Comparison of ENCODE assay signal across 22 cellular contexts in genomic region chr11:69913591-69914285, GRCh38.
DNase-seq lines count a peak whose midpoint lies in the region; ATAC-seq and TF ChIP-seq lines count a peak whose summit lies in the region.
"Had no signal": no experiment of that assay in that cellular context is flagged by ENCODE, and none has a peak within 500 bp of the region (broad histone marks: within the 10 kb centered on the region; RNA-seq: fewer than 3 reads in every experiment).

No MANE protein-coding gene starts in this region.

- no peak overlapping the region for H3K23ac ChIP-seq in mesenchymal stem cell (ENCODE audit: low read length in 2 of 2)

- H2AFZ ChIP-seq in mesenchymal stem cell (ENCODE audit: low read depth, low read length), result no peak overlapping the region

- no peak overlapping the region for H2BK120ac ChIP-seq in mesenchymal stem cell (ENCODE audit: low read depth, low read length)

- no peak overlapping the region for H3K9ac ChIP-seq in mesenchymal stem cell (ENCODE audit: low read length)
- H3K9ac ChIP-seq: SK-N-SH had no signal

- H3K14ac ChIP-seq in mesenchymal stem cell (ENCODE audit: low read length in 2 of 2), result no peak overlapping the region

- no peak overlapping the region for H3K4ac ChIP-seq in mesenchymal stem cell (ENCODE audit: low read depth in 1 of 2, low read length in 2 of 2)

- H3K9me3 ChIP-seq in right atrium auricular region (peaks cover 0 to 3% of the 10 kb centered on the region in 2 donors), ascending aorta (no peaks in the 10 kb centered on the region), mesenchymal stem cell (ENCODE audit: control insufficient read depth, low read length) (no peaks in the 10 kb centered on the region)
- H3K9me3 ChIP-seq: SK-N-SH, uterus had no signal

- H4K8ac ChIP-seq in mesenchymal stem cell (ENCODE audit: low read length), result no peak overlapping the region

- ATAC-seq in Right ventricle myocardium superior (ENCODE audit: poor library complexity) (no peak), GM19467 (IDR thresholded peaks at IDR 0.05; ENCODE audit: unreplicated experiment) (no peak), HG03108 (IDR thresholded peaks at IDR 0.05; ENCODE audit: unreplicated experiment) (no peak)
- ATAC-seq: naive thymus-derived CD8-positive, alpha-beta T cell had no signal

- H3K4me3 ChIP-seq in right atrium auricular region (no peak overlapping the region), ascending aorta (no peak overlapping the region), mesenchymal stem cell (ENCODE audit: insufficient read depth in 1 of 2, low read depth in 1 of 2, low read length in 2 of 2) (no peak overlapping the region)
- H3K4me3 ChIP-seq: stomach, uterus had no signal

- H3K18ac ChIP-seq in mesenchymal stem cell (ENCODE audit: low read depth in 1 of 2, low read length in 2 of 2), result no peak overlapping the region

- 77% methylated on average over 12 of the region's 12 CpGs for WGBS in mesenchymal stem cell

- TF ChIP-seq CTCF in right atrium auricular region (IDR thresholded peaks at IDR 0.05) (no peak), ascending aorta (IDR thresholded peaks at IDR 0.05) (no peak)

- H3K79me1 ChIP-seq in mesenchymal stem cell (replicated peaks; ENCODE audit: low read length, poor library complexity, severe bottlenecking), result no peaks in the 10 kb centered on the region

- H2AK5ac ChIP-seq in mesenchymal stem cell (ENCODE audit: low read length, severe bottlenecking), result no peak overlapping the region

- peak overlapping the region; percentile 7 for H4K91ac ChIP-seq in mesenchymal stem cell (ENCODE audit: low read length)

- no peak overlapping the region for H3K4me2 ChIP-seq in mesenchymal stem cell (ENCODE audit: low read length, poor library complexity, severe bottlenecking)
- H3K4me2 ChIP-seq: SK-N-SH had no signal

- H3K27me3 ChIP-seq in right atrium auricular region, result no peaks in the 10 kb centered on the region
- H3K27me3 ChIP-seq in ascending aorta, result no peaks in the 10 kb centered on the region
- peaks cover 25 to 48% of the 10 kb centered on the region in 2 experiments for H3K27me3 ChIP-seq in mesenchymal stem cell (ENCODE audit: control insufficient read depth in 1 of 2, insufficient read depth in 1 of 2, low read length in 2 of 2)
- H3K27me3 ChIP-seq: uterus had no signal

- H2BK15ac ChIP-seq in mesenchymal stem cell (ENCODE audit: low read depth, poor library complexity, severe bottlenecking), result no peak overlapping the region

- H3K27ac ChIP-seq in right atrium auricular region, result no peak overlapping the region
- H3K27ac ChIP-seq in ascending aorta, result peak overlapping the region; percentile 90 to 98
- H3K27ac ChIP-seq in mesenchymal stem cell (ENCODE audit: low read length, poor library complexity, severe bottlenecking), result no peak overlapping the region
- H3K27ac ChIP-seq: stomach had no signal

- H3K4me1 ChIP-seq in right atrium auricular region (peaks cover 0 to 28% of the 10 kb centered on the region in 2 donors), ascending aorta (peaks cover 32 to 72% of the 10 kb centered on the region in 2 donors), mesenchymal stem cell (ENCODE audit: control insufficient read depth, insufficient read depth, low read depth, low read length) (peaks cover 19% of the 10 kb centered on the region)

- no peak overlapping the region for H2BK5ac ChIP-seq in mesenchymal stem cell (ENCODE audit: low read depth, low read length, poor library complexity, severe bottlenecking)

- H3K36me3 ChIP-seq in right atrium auricular region (no peaks in the 10 kb centered on the region), ascending aorta (no peaks in the 10 kb centered on the region), mesenchymal stem cell (ENCODE audit: control insufficient read depth in 1 of 2, insufficient read depth in 2 of 2, low read depth in 1 of 2, low read length in 2 of 2) (no peaks in the 10 kb centered on the region)
- H3K36me3 ChIP-seq: stomach, uterus had no signal

- no peak overlapping the region for H2BK12ac ChIP-seq in mesenchymal stem cell (ENCODE audit: low read length in 2 of 2)

- intact Hi-C loops in Right ventricle myocardium superior (cut with DNase I), result no loop called here
- intact Hi-C loops in ascending aorta (cut with DNase I), result loop anchor here (5.0 to 10.0 kb wide), 3 partner anchors 231 to 899 kb away; partner anchors contain the start of gene MRGPRF

- peak; percentile 30 for DNase-seq in Right ventricle myocardium superior
- DNase-seq in right atrium auricular region (ENCODE audit: low spot score), result no peak
- DNase-seq in ascending aorta (ENCODE audit: low spot score in 2 of 2), result peak in 1 of 2 donors; percentile 61
- DNase-seq in mesenchymal stem cell, result no peak
- DNase-seq in ureter (ENCODE audit: low spot score), result peak; percentile 37
- no peak for DNase-seq in SIG-M5 treated with dmso at 0.1 percent for 504 hours (lab: John Stamatoyannopoulos, UW; ENCODE audit: unreplicated experiment)
- DNase-seq: activated CD4-positive, alpha-beta T cell treated with anti-CD3 and anti-CD28 coated beads for 4 hours; CD4-positive, alpha-beta memory T cell; cerebellar nuclear complex; DMS79; effector memory CD4-positive, alpha-beta T cell; immature natural killer cell; NCI-H187; NCI-H82; stimulated activated CD4-positive, alpha-beta T cell treated with anti-CD3 and anti-CD28 coated beads, Interleukin-4, amount 100 ng/mL, for 1 hour; stomach; T1000 had no signal

Comparison
In these comparisons a context has a peak if more than half of its experiments do, and no peak if none do; other contexts are left out.
1. DNase-seq: peak in Right ventricle myocardium superior (single experiment) and ureter (single experiment); none in right atrium auricular region (single experiment), mesenchymal stem cell (single experiment) and SIG-M5 treated with dmso at 0.1 percent for 504 hours (single experiment).
2. H3K27ac ChIP-seq: peak in ascending aorta (2 of 2); none in right atrium auricular region (0 of 2) and mesenchymal stem cell (single experiment).